In genomic region chr6:139533573-139534471, GRCh38 we compare ENCODE assay signal across 1 cellular context.
TF ChIP-seq lines count a peak whose summit lies in the region.

No MANE protein-coding gene starts in this region.

TF ChIP-seq in IMR-90, 13 proteins besides CTCF, POLR2A, EP300 and RAD21 (continued from another document):
- TF ChIP-seq ELK1 (IDR thresholded peaks at IDR 0.05; ENCODE audit: borderline replicate concordance, low read depth, low read length), result no peak
- no peak for TF ChIP-seq RCOR1 (IDR thresholded peaks at IDR 0.05; ENCODE audit: insufficient replicate concordance, low read length)
- no peak for TF ChIP-seq MXI1 (IDR thresholded peaks at IDR 0.05; ENCODE audit: borderline replicate concordance, low read depth, low read length)
